Comparison of ENCODE assay signal across 31 cellular contexts in genomic region chr17:28191018-28191417, GRCh38.
"Had no signal": no experiment of that assay in that cellular context is flagged by ENCODE, and none has a peak within 500 bp of the region (broad histone marks: within the 10 kb centered on the region; RNA-seq: fewer than 3 reads in every experiment).

No MANE protein-coding gene starts in this region.

- H3K4me3 ChIP-seq: colonic mucosa, esophagus squamous epithelium, heart right ventricle, lung, ovary, psoas muscle, skin epidermis, spleen, testis, tibial artery had no signal

- H3K27me3 Mint-ChIP-seq: dendritic cell treated with granulocyte-macrophage colony-stimulating factor and Interleukin-4, amounts not matched to agents 40 ng/mL and 50 ng/mL, for 4 days; effector memory CD8-positive, alpha-beta T cell; memory B cell; naive thymus-derived CD4-positive, alpha-beta T cell; stimulated activated memory B cell treated with anti-CD40 and anti-IgM and Interleukin-4, amounts not matched to agents 10 μg/mL and 1 μg/mL and 100 μg/mL, for 72 hours; type B pancreatic cell had no signal

- DNase-seq: cerebellar nuclear complex; colonic mucosa; effector memory CD8-positive, alpha-beta T cell; erythroblast; esophagus squamous epithelium; foreskin melanocyte; glutamatergic neuron; heart right ventricle; islet precursor cell; kidney glomerular epithelial cell; left colon; left ventricle myocardium superior; naive thymus-derived CD4-positive, alpha-beta T cell; nucleus accumbens; ovary; posterior cingulate gyrus; psoas muscle; right cardiac atrium; spleen; stimulated activated CD4-positive, alpha-beta T cell treated with anti-CD3 and anti-CD28 coated beads, Interleukin-4, amount 100 ng/mL, for 4 hours; stimulated activated naive CD8-positive, alpha-beta T cell treated with anti-CD3 and anti-CD28 coated beads, Interleukin-15, Interleukin-2, amounts not matched to agents 100 U/mL and 50 U/mL, for 24 hours; substantia nigra; testis; tibial artery had no signal

- H3K9me3 ChIP-seq: colonic mucosa, esophagus squamous epithelium, heart right ventricle, ovary, psoas muscle, spleen, testis, tibial artery had no signal

- H3K27ac Mint-ChIP-seq: dendritic cell treated with granulocyte-macrophage colony-stimulating factor and Interleukin-4, amounts not matched to agents 40 ng/mL and 50 ng/mL, for 4 days; effector memory CD8-positive, alpha-beta T cell; memory B cell; naive thymus-derived CD4-positive, alpha-beta T cell; nephron; stimulated activated memory B cell treated with anti-CD40 and anti-IgM and Interleukin-4, amounts not matched to agents 10 μg/mL and 1 μg/mL and 100 μg/mL, for 72 hours; type B pancreatic cell had no signal

- ATAC-seq: effector memory CD8-positive, alpha-beta T cell; heart right ventricle; left colon; left ventricle myocardium superior; naive thymus-derived CD4-positive, alpha-beta T cell; psoas muscle; right cardiac atrium; stimulated activated memory B cell treated with anti-CD40 and anti-IgM and Interleukin-4, amounts not matched to agents 10 μg/mL and 1 μg/mL and 100 μg/mL, for 72 hours; stimulated activated naive CD8-positive, alpha-beta T cell treated with anti-CD3 and anti-CD28 coated beads, Interleukin-15, Interleukin-2, amounts not matched to agents 100 U/mL and 50 U/mL, for 24 hours had no signal

- H3K27me3 ChIP-seq: colonic mucosa, esophagus squamous epithelium, heart right ventricle, ovary, spleen, testis, tibial artery had no signal

- H3K36me3 ChIP-seq: colonic mucosa, ovary had no signal

- H3K9me3 Mint-ChIP-seq: effector memory CD8-positive, alpha-beta T cell; memory B cell; nephron; stimulated activated memory B cell treated with anti-CD40 and anti-IgM and Interleukin-4, amounts not matched to agents 10 μg/mL and 1 μg/mL and 100 μg/mL, for 72 hours had no signal

- H3K4me1 Mint-ChIP-seq: nephron had no signal

- H3K27ac ChIP-seq: colonic mucosa, esophagus squamous epithelium, heart right ventricle, ovary, psoas muscle, skin epidermis, spleen, tibial artery had no signal

- H3K4me1 ChIP-seq: colonic mucosa, psoas muscle, tibial artery had no signal

- H3K4me3 Mint-ChIP-seq: dendritic cell treated with granulocyte-macrophage colony-stimulating factor and Interleukin-4, amounts not matched to agents 40 ng/mL and 50 ng/mL, for 4 days; effector memory CD8-positive, alpha-beta T cell; memory B cell; naive thymus-derived CD4-positive, alpha-beta T cell; nephron; stimulated activated memory B cell treated with anti-CD40 and anti-IgM and Interleukin-4, amounts not matched to agents 10 μg/mL and 1 μg/mL and 100 μg/mL, for 72 hours; type B pancreatic cell had no signal
